ENCODE assay signal across 9 cellular contexts in the genomic region with DNA sequence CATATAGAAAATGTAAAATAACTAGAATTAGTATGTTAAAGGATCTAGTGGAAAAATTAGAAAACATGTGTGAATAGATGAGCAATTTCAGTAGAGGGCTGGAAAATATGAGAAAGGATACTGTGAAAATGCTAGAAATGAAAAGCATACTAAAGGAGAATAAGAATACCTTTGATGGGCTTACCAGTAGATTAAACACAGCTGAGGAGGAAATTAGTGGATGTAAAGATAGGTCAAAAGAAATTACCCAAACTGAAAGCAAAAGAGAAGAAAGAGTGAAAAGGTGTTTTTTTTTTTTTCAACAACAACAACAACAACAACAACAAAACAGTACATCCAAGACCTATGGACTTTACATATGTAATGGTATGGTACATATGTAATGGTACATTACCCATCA.
"Had no signal": no experiment of that assay in that cellular context is flagged by ENCODE, and none has a peak within 500 bp of the region (broad histone marks: within the 10 kb centered on the region; RNA-seq: fewer than 3 reads in every experiment).

No MANE protein-coding gene starts in this region.

- H3K4me3 Mint-ChIP-seq: GM23338, H9, HFFc6 had no signal

- H3K27ac ChIP-seq: HL-60 had no signal

- H3K4me2 ChIP-seq: GM23338 had no signal

- H2AFZ ChIP-seq: GM23338 had no signal

- FAIRE-seq: H1, H54 had no signal

- H3K4me1 Mint-ChIP-seq: GM23338 had no signal

- H3K27ac Mint-ChIP-seq: GM23338, H9, HFFc6 had no signal

- H3K4me3 ChIP-seq: GM23338 had no signal

- DNase-seq: H9, HCEC 1CT, HFFc6, IMR-90, KBM-7 had no signal

- ATAC-seq: GM23338 had no signal
